In the genomic region with DNA sequence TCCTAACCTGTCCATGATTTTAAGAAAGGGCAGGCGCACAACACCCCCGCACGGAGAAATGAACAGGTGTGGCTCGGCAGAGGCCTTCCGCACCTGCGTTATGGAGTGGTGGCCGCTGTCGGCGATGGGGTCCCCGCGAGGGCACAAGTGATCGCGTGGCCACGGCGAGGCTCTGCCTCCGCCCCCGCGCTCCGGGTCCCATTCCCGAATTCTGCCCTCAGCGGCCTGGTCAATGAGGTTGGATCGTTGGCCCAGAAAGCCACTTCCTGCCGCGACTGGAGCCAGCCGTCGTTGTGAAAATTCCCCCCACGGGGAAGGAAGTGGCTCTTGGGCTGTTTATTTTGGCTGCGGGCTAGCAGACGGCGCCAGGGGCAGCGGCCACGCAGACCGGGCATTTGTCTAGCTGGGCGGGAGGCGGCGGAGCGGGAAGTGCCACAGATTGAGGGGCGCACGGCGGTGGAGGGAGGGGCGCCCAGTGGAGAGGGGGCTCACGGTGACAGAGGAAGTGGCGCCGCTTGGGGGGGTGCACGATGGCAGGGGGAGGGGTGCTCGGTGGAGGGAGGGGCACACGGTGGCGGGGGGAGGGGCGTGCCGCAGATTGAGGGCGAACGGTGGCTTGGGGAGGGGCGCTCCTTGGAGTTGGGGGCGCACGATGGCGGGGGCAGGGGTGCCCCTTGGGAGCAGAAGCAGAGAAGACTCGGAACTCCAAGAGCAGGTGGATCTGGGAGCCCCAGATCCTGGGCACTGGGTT, we compare ENCODE assay signal across 8 cellular contexts. TPM values are rescaled to one million over a fixed set of nuclear protein-coding genes. Genes with fewer than 3 reads are reported as not detected.
A peak's percentile ranks its signal among the peaks of the same experiment; 100 is the strongest.
DNase-seq lines count a peak whose midpoint lies in the region; ATAC-seq and TF ChIP-seq lines count a peak whose summit lies in the region.

No MANE protein-coding gene starts in this region.

- DNase-seq in CD14-positive monocyte (ENCODE audit: low spot score), result no peak
- peak; percentile 90 for DNase-seq in HK-2 (ENCODE audit: unreplicated experiment)
- peak; percentile 91 for DNase-seq in RPMI7951 (ENCODE audit: low read depth)
- DNase-seq in astrocyte of the hippocampus (ENCODE audit: low read depth, low spot score), result peak; percentile 92
- DNase-seq in gastrocnemius medialis, result no peak
- no peak for DNase-seq in NCI-H2107 (lab: John Stamatoyannopoulos, UW)

- in situ Hi-C loops in gastrocnemius medialis (cut with MboI; ENCODE audit: low sequenced_read_pairs in 4 of 4), result loop anchor here in 1 of 4 donors (25.0 kb wide), 1 partner anchor 160 kb away; the partner anchor contains the start of gene MARCHF10

- no peaks in the 10 kb centered on the region for H3K36me3 ChIP-seq in iPS-18a (ENCODE audit: control insufficient read depth, low read depth, low read length)
- H3K36me3 ChIP-seq in gastrocnemius medialis, result no peaks in the 10 kb centered on the region

- H3K27ac ChIP-seq in iPS-18a (ENCODE audit: low read length), result peak overlapping the region; percentile 38
- peak overlapping the region in 3 of 4 donors; percentile 20 to 45 (median 35) for H3K27ac ChIP-seq in gastrocnemius medialis

- no peaks in the 10 kb centered on the region for H3K9me3 ChIP-seq in iPS-18a (ENCODE audit: control insufficient read depth, low read depth, low read length)
- no peaks in the 10 kb centered on the region for H3K9me3 ChIP-seq in gastrocnemius medialis

- H3K4me1 ChIP-seq in iPS-18a (ENCODE audit: control insufficient read depth, low read depth, low read length) (peaks cover 20% of the 10 kb centered on the region), gastrocnemius medialis (peaks cover 14 to 25% of the 10 kb centered on the region in 2 donors)

- H3K36me3 Mint-ChIP-seq in CD14-positive monocyte, result no peaks in the 10 kb centered on the region

- H3K4me3 ChIP-seq in iPS-18a (ENCODE audit: low read length) (peak overlapping the region; percentile 65), gastrocnemius medialis (peak overlapping the region; percentile 48 to 55 (median 52))

- peaks cover 28% of the 10 kb centered on the region for H3K4me1 Mint-ChIP-seq in CD14-positive monocyte

- TF ChIP-seq POLR2A in gastrocnemius medialis (IDR thresholded peaks at IDR 0.05), result no peak

- H3K9ac ChIP-seq in iPS-18a (ENCODE audit: low read length), result peak overlapping the region; percentile 63

- H3K27me3 ChIP-seq in iPS-18a (ENCODE audit: control insufficient read depth, insufficient read depth, low read length) (peaks cover 8% of the 10 kb centered on the region), gastrocnemius medialis (peaks cover 4 to 11% (median 10%) of the 10 kb centered on the region in 3 donors)

- no peak for TF ChIP-seq CTCF in CD14-positive monocyte (IDR thresholded peaks at IDR 0.05)
- no peak for TF ChIP-seq CTCF in gastrocnemius medialis (IDR thresholded peaks at IDR 0.05 in 4 of 5, conservative IDR thresholded peaks at IDR 0.05 in 1 of 5)

- H3K4me3 Mint-ChIP-seq in CD14-positive monocyte, result peak overlapping the region; percentile 82 to 94

- peaks cover 26 to 39% (median 29%) of the 10 kb centered on the region in 3 donors for H3K27me3 Mint-ChIP-seq in CD14-positive monocyte (ENCODE audit: low read depth in 3 of 3)

- ATAC-seq in gastrocnemius medialis (peak; percentile 40 to 46), GM21825 (IDR thresholded peaks at IDR 0.05; ENCODE audit: unreplicated experiment) (no peak)

- H3K9me3 Mint-ChIP-seq in CD14-positive monocyte, result peaks cover 0 to 4% (median 0%) of the 10 kb centered on the region in 7 donors

- H3K27ac Mint-ChIP-seq in CD14-positive monocyte, result peak overlapping the region in 4 of 7 donors; percentile 30 to 79 (median 61)

- intact Hi-C loops in CD14-positive monocyte (cut with micrococcal nuclease), result no loop called here
- intact Hi-C loops in gastrocnemius medialis (cut with DNase I; ENCODE audit: low total_unique reads), result no loop called here

RNA-seq across cellular contexts. Expression of gene MRC2, which starts 25.0 kb away (rescaled TPM):
- not detected for polyA plus RNA-seq in CD14-positive monocyte
- total RNA-seq in RPMI7951 (2014; rRNA removed; shearing (Covaris generic)), result 124 and 152 TPM in 2 replicates
- 10 to 100 TPM in 1 of 4 donors, 1 to 10 TPM in 3; 4.8 to 15.0 (median 5.5) TPM for total RNA-seq in gastrocnemius medialis

Comparison
In these comparisons a context has a peak if more than half of its experiments do, and no peak if none do; other contexts are left out.
1. DNase-seq: peak in HK-2 (single experiment), RPMI7951 (single experiment) and astrocyte of the hippocampus (single experiment); none in CD14-positive monocyte (single experiment), gastrocnemius medialis (0 of 2) and NCI-H2107 (single experiment).